Comparison of ENCODE assay signal across 8 cellular contexts in genomic region chr12:79690156-79690605, GRCh38. TPM values are rescaled to one million over a fixed set of nuclear protein-coding genes. Genes with fewer than 3 reads are reported as not detected.
DNase-seq lines count a peak whose midpoint lies in the region; ATAC-seq and TF ChIP-seq lines count a peak whose summit lies in the region.

No MANE protein-coding gene starts in this region.

- H3K4me3 Mint-ChIP-seq in MCF 10A (ENCODE audit: unreplicated experiment): peak overlapping the region; percentile 87
- H3K4me3 Mint-ChIP-seq in type B pancreatic cell: peak overlapping the region; percentile 91

- H3K27me3 ChIP-seq in MM.1S (replicated peaks; ENCODE audit: insufficient read depth, low read length) (no peaks in the 10 kb centered on the region), lower lobe of right lung (ENCODE audit: low read depth) (no peaks in the 10 kb centered on the region)

- H3K4me1 Mint-ChIP-seq in MCF 10A (ENCODE audit: insufficient read depth, unreplicated experiment) (peaks cover 39% of the 10 kb centered on the region), type B pancreatic cell (ENCODE audit: unreplicated experiment) (peaks cover 17% of the 10 kb centered on the region)

- H3K9me3 Mint-ChIP-seq in MCF 10A (ENCODE audit: unreplicated experiment): no peaks in the 10 kb centered on the region
- no peaks in the 10 kb centered on the region for H3K9me3 Mint-ChIP-seq in type B pancreatic cell

- POLR2A ChIA-PET in MCF 10A (lab: Yijun Ruan, JAX): interaction anchor here (0.7 to 11.0 kb wide), 28 partner anchors 7 to 271 kb away, joined by 3 to 103 read pairs (median 7); partner anchors contain the start of gene PPP1R12A

- H3K27me3 Mint-ChIP-seq in MCF 10A (ENCODE audit: insufficient read depth, unreplicated experiment): no peaks in the 10 kb centered on the region
- H3K27me3 Mint-ChIP-seq in type B pancreatic cell: peaks cover 12% of the 10 kb centered on the region

- H3K27ac Mint-ChIP-seq in MCF 10A (ENCODE audit: low read depth, unreplicated experiment) (peak overlapping the region; percentile 96), type B pancreatic cell (peak overlapping the region; percentile 84)

- peak overlapping the region; percentile 58; the same call in 1 of the 2 replicates for H3K27ac ChIP-seq in MM.1S (ENCODE audit: low read length)
- H3K27ac ChIP-seq in lower lobe of right lung: peak overlapping the region; percentile 85

- peak overlapping the region; percentile 93 for H2AFZ ChIP-seq in MM.1S (ENCODE audit: low read length)

- no peaks in the 10 kb centered on the region for H3K36me3 ChIP-seq in MM.1S (replicated peaks; ENCODE audit: insufficient read depth, low read length)
- H3K36me3 ChIP-seq in lower lobe of right lung: no peaks in the 10 kb centered on the region

- H4K20me1 ChIP-seq in MM.1S (ENCODE audit: insufficient read depth, low read length): 0 out of 2 replicates have a peak, but pooled peaks cover 8% of the 10 kb centered on the region

- no TSS peak for BruUV-seq in MCF 10A (replicated peaks; lab: Mats Ljungman, UMichigan)

- H3K9me2 ChIP-seq in MM.1S (replicated peaks; ENCODE audit: insufficient read depth, low read length): no peaks in the 10 kb centered on the region

- peak; percentile 6 for DNase-seq in activated gamma-delta T cell treated with Interleukin-2 at 50 U/mL for 16 hours
- DNase-seq in activated gamma-delta T cell (lab: John Stamatoyannopoulos, UW): no peak
- DNase-seq in HCEC 1CT: peak; percentile 22
- DNase-seq in MM.1S: peak; percentile 31
- DNase-seq in MCF 10A (ENCODE audit: unreplicated experiment): no peak
- peak; percentile 55 for DNase-seq in lower lobe of right lung
- peak; percentile 71 for DNase-seq in type B pancreatic cell (ENCODE audit: extremely low spot score, unreplicated experiment)
- no peak for DNase-seq in medulla oblongata (ENCODE audit: extremely low spot score)

- peaks cover 50% of the 10 kb centered on the region for H3K79me2 ChIP-seq in MM.1S (ENCODE audit: low read length)

- H3K4me2 ChIP-seq in MM.1S (ENCODE audit: low read depth, low read length): peak overlapping the region; percentile 68; the same call in 1 of the 2 replicates

- H3K9me3 ChIP-seq in MM.1S (replicated peaks; ENCODE audit: insufficient read depth, low read length): no peaks in the 10 kb centered on the region
- H3K9me3 ChIP-seq in lower lobe of right lung: no peaks in the 10 kb centered on the region

- no peak for TF ChIP-seq CTCF in MM.1S (IDR thresholded peaks at IDR 0.05; ENCODE audit: low read length)
- no peak for TF ChIP-seq CTCF in MCF 10A (IDR thresholded peaks at IDR 0.05; ENCODE audit: unreplicated experiment)
- no peak for TF ChIP-seq CTCF in lower lobe of right lung (IDR thresholded peaks at IDR 0.05)
- TF ChIP-seq CTCF in type B pancreatic cell (conservative IDR thresholded peaks at IDR 0.05): peak; percentile 19

- intact Hi-C loops in MCF 10A (cut with micrococcal nuclease) (loop anchor here (1.0 to 5.0 kb wide), 4 partner anchors 135 to 577 kb away; no protein-coding TSS in a partner anchor), lower lobe of right lung (cut with DNase I) (no loop called here)

- CTCF ChIA-PET in MCF 10A (lab: Yijun Ruan, JAX): interaction anchor here (0.7 to 4.8 kb wide), 12 partner anchors 9 to 270 kb away, joined by 3 to 18 read pairs (median 6); no protein-coding TSS in a partner anchor

- peak overlapping the region; percentile 94 for H3K4me3 ChIP-seq in MM.1S (ENCODE audit: low read length)
- peak overlapping the region; percentile 88 for H3K4me3 ChIP-seq in lower lobe of right lung

- H3F3A ChIP-seq in MM.1S (ENCODE audit: insufficient read depth, low read length): peaks cover 16% of the 10 kb centered on the region; the same call in 1 of the 2 replicates

- peak overlapping the region; percentile 71; the same call in 1 of the 2 replicates for H3K9ac ChIP-seq in MM.1S (ENCODE audit: low read length)

- ATAC-seq in lower lobe of right lung: peak; percentile 43 to 48

- H3K4me1 ChIP-seq in MM.1S (ENCODE audit: low read length) (peaks cover 5% of the 10 kb centered on the region; the same call in 1 of the 2 replicates), lower lobe of right lung (peaks cover 22% of the 10 kb centered on the region)

- H3K36me3 Mint-ChIP-seq in MCF 10A (ENCODE audit: insufficient read depth, unreplicated experiment): peaks cover 5% of the 10 kb centered on the region
- H3K36me3 Mint-ChIP-seq in type B pancreatic cell: no peaks in the 10 kb centered on the region

RNA-seq across cellular contexts. Expression of gene PAWR, which starts 0.6 kb away (rescaled TPM):
- total RNA-seq in MCF 10A (2022) (248 and 330 TPM in 2 replicates), lower lobe of right lung (53.5 TPM), type B pancreatic cell (ENCODE audit: low replicate concordance) (72.8 and 107 TPM in 2 replicates)

Comparison
In these comparisons a context has a peak if more than half of its experiments do, and no peak if none do; other contexts are left out.
1. DNase-seq: peak in activated gamma-delta T cell treated with Interleukin-2 at 50 U/mL for 16 hours (single experiment), HCEC 1CT (single experiment), MM.1S (single experiment), lower lobe of right lung (single experiment) and type B pancreatic cell (single experiment); none in activated gamma-delta T cell (single experiment), MCF 10A (single experiment) and medulla oblongata (single experiment).